Comparison of ENCODE assay signal across 10 cellular contexts in the genomic region with DNA sequence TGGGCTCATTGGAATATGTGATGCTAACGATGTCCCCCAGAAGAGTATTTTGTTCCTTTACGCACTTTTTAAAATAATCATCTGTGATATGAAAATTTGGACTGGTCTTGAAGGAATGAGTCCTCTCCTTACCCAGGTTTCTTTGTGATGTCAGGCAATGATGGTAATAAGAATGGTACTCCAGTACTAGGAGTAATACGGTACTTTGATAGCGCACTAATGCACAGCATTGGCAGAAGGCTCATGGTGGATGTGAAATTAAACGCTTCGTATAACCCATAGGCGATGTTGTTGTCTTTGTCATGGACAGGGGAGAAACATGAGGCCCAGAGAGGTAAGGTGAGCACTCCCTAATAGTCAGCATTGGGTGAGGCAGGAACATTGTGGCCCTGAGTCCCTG.
"Had no signal": no experiment of that assay in that cellular context is flagged by ENCODE, and none has a peak within 500 bp of the region (broad histone marks: within the 10 kb centered on the region; RNA-seq: fewer than 3 reads in every experiment).

No MANE protein-coding gene starts in this region.

- H3K4me3 ChIP-seq: GM23248 had no signal

- FAIRE-seq: H54 had no signal

- H3K27ac ChIP-seq: GM23248, HL-60, KMS-11 had no signal

- H3K9ac ChIP-seq: GM23248, KMS-11 had no signal

- DNase-seq: GM23248, GOT3, H9, HCEC 1CT, IMR-90, Karpas-422, KBM-7 had no signal

- H2AFZ ChIP-seq: GM23248 had no signal

- H3K4me2 ChIP-seq: KMS-11 had no signal
